Comparison of ENCODE assay signal across 24 cellular contexts in genomic region chr1:214593158-214593557, GRCh38. TPM values are rescaled to one million over a fixed set of nuclear protein-coding genes. Genes with fewer than 3 reads are reported as not detected.
DNase-seq lines count a peak whose midpoint lies in the region; ATAC-seq, FAIRE-seq and TF ChIP-seq lines count a peak whose summit lies in the region.
"Had no signal": no experiment of that assay in that cellular context is flagged by ENCODE, and none has a peak within 500 bp of the region (broad histone marks: within the 10 kb centered on the region; RNA-seq: fewer than 3 reads in every experiment).

No MANE protein-coding gene starts in this region.

- no peak overlapping the region for H3K4me2 ChIP-seq in K562 (ENCODE audit: insufficient read depth, low read length)
- H3K4me2 ChIP-seq: BLaER1 had no signal

- H2AFZ ChIP-seq in K562 (ENCODE audit: low read depth, low read length): no peak overlapping the region

- H3K79me2 ChIP-seq in K562 (ENCODE audit: control insufficient read depth, insufficient read depth, low read length): no peaks in the 10 kb centered on the region

- intact Hi-C loops in K562 (cut with micrococcal nuclease) (no loop called here), esophagus muscularis mucosa (cut with DNase I) (no loop called here)

- BruUV-seq in K562 (replicated peaks; lab: Mats Ljungman, UMichigan): no TSS peak

- H3K36me3 ChIP-seq in K562 (ENCODE audit: control insufficient read depth, insufficient read depth, low read length): no peaks in the 10 kb centered on the region
- no peaks in the 10 kb centered on the region for H3K36me3 ChIP-seq in esophagus muscularis mucosa
- H3K36me3 ChIP-seq: BE2C, BLaER1 had no signal

- H3K4me3 ChIP-seq in K562 (no peak overlapping the region), esophagus muscularis mucosa (no peak overlapping the region)
- H3K4me3 ChIP-seq: BLaER1 had no signal

- H3K9ac ChIP-seq in K562 (ENCODE audit: insufficient read depth in 1 of 2, low read depth in 2 of 2, low read length in 2 of 2): no peak overlapping the region
- H3K9ac ChIP-seq: BLaER1 had no signal

- H3K9me3 ChIP-seq in K562 (replicated peaks; ENCODE audit: control insufficient read depth, insufficient read depth, low read depth, low read length) (no peaks in the 10 kb centered on the region), esophagus muscularis mucosa (no peaks in the 10 kb centered on the region)
- H3K9me3 ChIP-seq: BE2C had no signal

- ATAC-seq in K562: no peak

- no peaks in the 10 kb centered on the region for H3K4me1 ChIP-seq in K562 (replicated peaks in 1 of 2; ENCODE audit: control insufficient read depth in 2 of 2, insufficient read depth in 2 of 2, low read length in 2 of 2)
- no peaks in the 10 kb centered on the region for H3K4me1 ChIP-seq in esophagus muscularis mucosa
- H3K4me1 ChIP-seq: BE2C, BLaER1 had no signal

- H3K27ac ChIP-seq in K562 (ENCODE audit: extremely low read depth, low read depth, low read length): no peak overlapping the region
- H3K27ac ChIP-seq in esophagus muscularis mucosa (replicated peaks in 1 of 4): no peak overlapping the region
- H3K27ac ChIP-seq: 22Rv1, BLaER1 had no signal

- TF ChIP-seq CTCF in K562 (IDR thresholded peaks at IDR 0.05 in 2 of 3, conservative IDR thresholded peaks at IDR 0.05 in 1 of 3; ENCODE audit: insufficient read depth in 2 of 3, low read depth in 1 of 3, low read length in 3 of 3) (no peak), esophagus muscularis mucosa (IDR thresholded peaks at IDR 0.05) (no peak)

- H4K20me1 ChIP-seq in K562 (replicated peaks; ENCODE audit: control insufficient read depth, insufficient read depth, low read length): no peaks in the 10 kb centered on the region
- H4K20me1 ChIP-seq: BLaER1 had no signal

- CTCF ChIA-PET in K562 (lab: Yijun Ruan, JAX; ENCODE audit: low intra/inter-chr PET ratio): interaction anchor here (0.7 kb wide), 1 partner anchor 377 kb away, joined by 5 read pairs; no protein-coding TSS in a partner anchor

- in situ Hi-C loops in K562 (cut with MboI): no loop called here

- TF ChIP-seq POLR2A in K562 (conservative IDR thresholded peaks at IDR 0.05): no peak
- no peak for TF ChIP-seq POLR2A in esophagus muscularis mucosa (IDR thresholded peaks at IDR 0.05; ENCODE audit: low read depth)

- peak; percentile 49 for FAIRE-seq in A204.1 (lab: Jason Lieb, UNC)
- peak; percentile 50 for FAIRE-seq in RCC 7860 (lab: Jason Lieb, UNC)
- FAIRE-seq in K562 (lab: Jason Lieb, UNC): no peak
- FAIRE-seq: GM12891, GM19239 had no signal

- POLR2A ChIA-PET in K562 (lab: Yijun Ruan, JAX): no interaction called here

- no peak for TF ChIP-seq EP300 in K562 (IDR thresholded peaks at IDR 0.05; ENCODE audit: low read length)
- no peak for TF ChIP-seq EP300 in esophagus muscularis mucosa (IDR thresholded peaks at IDR 0.05)

- DNase-seq in RCC 7860 (ENCODE audit: low spot score) (no peak), K562 (ENCODE audit: extremely low read depth in 1 of 4, low spot score in 3 of 4) (no peak), occipital lobe (lab: John Stamatoyannopoulos, UW) (no peak), inferior parietal cortex (ENCODE audit: extremely low spot score) (no peak), esophagus muscularis mucosa (ENCODE audit: extremely low spot score) (no peak)
- DNase-seq: ACHN; BE2C; C1 segment of cervical spinal cord; CD4-positive, alpha-beta memory T cell; CD4-positive, CD25-positive, alpha-beta regulatory T cell; CD8-positive, alpha-beta memory T cell; COR-L47; DMS 273 treated with DMSO at 0.1 percent for 48 hours; DMS153; DMS53; DMS79; DND-41; EL; GF-D8 had no signal

- TF ChIP-seq RAD21 in K562 (CRISPR knock-in tag; conservative IDR thresholded peaks at IDR 0.05 in 1 of 2, IDR thresholded peaks at IDR 0.05 in 1 of 2): no peak

- no peaks in the 10 kb centered on the region for H3K9me1 ChIP-seq in K562 (ENCODE audit: control insufficient read depth, insufficient read depth, low read length)

- H3K27me3 ChIP-seq in K562 (ENCODE audit: control insufficient read depth in 2 of 2, insufficient read depth in 2 of 2, low read length in 2 of 2): peaks cover 0 to 2% of the 10 kb centered on the region in 2 experiments; a peak in 3 of 5 replicates
- H3K27me3 ChIP-seq in esophagus muscularis mucosa: peaks cover 0 to 6% (median 0%) of the 10 kb centered on the region in 4 donors
- H3K27me3 ChIP-seq: BE2C, BLaER1 had no signal

TF ChIP-seq in K562, 482 proteins besides CTCF, POLR2A, EP300 and RAD21:
- peak; percentile 51; the same call in 1 of the 2 replicates for TF ChIP-seq CEBPB (tag; IDR thresholded peaks at IDR 0.05)
- TF ChIP-seq ESRRA (IDR thresholded peaks at IDR 0.05; ENCODE audit: borderline replicate concordance, low read depth): no peak
- TF ChIP-seq LCOR (CRISPR knock-in tag; IDR thresholded peaks at IDR 0.05): no peak
- no peak for TF ChIP-seq NELFE (IDR thresholded peaks at IDR 0.05; ENCODE audit: insufficient read depth, insufficient read length)
- no peak for TF ChIP-seq RB1 (IDR thresholded peaks at IDR 0.05; ENCODE audit: low read depth)
- no peak for TF ChIP-seq ELF2 (CRISPR knock-in tag; IDR thresholded peaks at IDR 0.05)
- TF ChIP-seq XRCC5 (IDR thresholded peaks at IDR 0.05; ENCODE audit: low read depth, low read length): no peak
- no peak for TF ChIP-seq CEBPG (CRISPR knock-in tag; IDR thresholded peaks at IDR 0.05)
- peak in 1 of 2 experiments; percentile 80; a peak in 2 of 4 replicates for TF ChIP-seq CEBPG (tag; conservative IDR thresholded peaks at IDR 0.05 in 1 of 2, IDR thresholded peaks at IDR 0.05 in 1 of 2)
- no peak for TF ChIP-seq ATF3 (IDR thresholded peaks at IDR 0.05)
- no peak for TF ChIP-seq ATF3 (CRISPR knock-in tag; conservative IDR thresholded peaks at IDR 0.05)

RNA-seq across cellular contexts. Expression of gene CENPF, which starts 9.8 kb away (rescaled TPM):
- total RNA-seq in K562 (2011; cell fraction: chromatin; rRNA removed; ENCODE audit: low replicate concordance): 21.7 and 130 TPM in 2 replicates
- 11.8 and 20.9 TPM in 2 replicates for total RNA-seq in K562 (2011; cell fraction: nucleolus; rRNA removed)
- total RNA-seq in K562 (2011; cell fraction: nucleoplasm; rRNA removed): 40.8 and 50.3 TPM in 2 replicates
- total RNA-seq in K562 (2014; rRNA removed): 76.9 and 91.6 TPM in 2 replicates
- total RNA-seq in K562 (2014; rRNA removed; fragmentation: Illumina TruSeq; extraction: Trizol): 180 and 214 TPM in 2 replicates
- total RNA-seq in K562 (2015; rRNA removed; fragmentation: Illumina TruSeq; extraction: Trizol): 142 and 153 TPM in 2 replicates
- 98.2 and 102 TPM in 2 replicates for total RNA-seq in K562 (2021)
- polyA plus RNA-seq in K562 (2011; rRNA removed): 46.4 and 64.5 TPM in 2 replicates
- polyA plus RNA-seq in K562 (2011; cell fraction: cytosol; rRNA removed): 8.8 and 16.0 TPM in 2 replicates
- 52.2 and 53.8 TPM in 2 replicates for polyA plus RNA-seq in K562 (2011; cell fraction: nucleus; rRNA removed)
- 48.5 and 70.8 TPM in 2 replicates for polyA plus RNA-seq in K562 (2012)
- 118 TPM in 2 replicates for polyA plus RNA-seq in K562 (2014; fragmentation: Illumina TruSeq; extraction: Trizol)
- 10 to 100 TPM; 50.6 to 92.6 TPM for polyA plus RNA-seq in K562 (2014; fragmentation: Nextera tagmentation; extraction: Ambion mirVana)
- 54.1 and 98.3 TPM in 2 replicates for polyA plus RNA-seq in K562 (2014; rRNA removed)
- polyA minus RNA-seq in K562 (2011; rRNA and poly(A)+ RNA removed): 99.3 and 119 TPM in 2 replicates
- 46.6 and 50.8 TPM in 2 replicates for polyA minus RNA-seq in K562 (2011; cell fraction: cytosol; rRNA and poly(A)+ RNA removed)
- 35.7 and 70.4 TPM in 2 replicates for polyA minus RNA-seq in K562 (2011; cell fraction: nucleus; rRNA and poly(A)+ RNA removed)
- total RNA-seq in occipital lobe: 15.6 TPM
- 1 to 10 TPM in 2 of 4 donors, under 1 TPM in 2; 0.32 to 1.2 (median 0.99) TPM for total RNA-seq in esophagus muscularis mucosa

RNA-seq across cellular contexts. Expression of gene PTPN14, which starts 41.8 kb away (rescaled TPM):
- total RNA-seq in K562 (2011; cell fraction: chromatin; rRNA removed; ENCODE audit: low replicate concordance): not detected in 2 replicates
- not detected in 2 replicates for total RNA-seq in K562 (2011; cell fraction: nucleolus; rRNA removed)
- total RNA-seq in K562 (2011; cell fraction: nucleoplasm; rRNA removed): 0.08 TPM in 1 of 2 replicates, not detected in the other
- total RNA-seq in K562 (2014; rRNA removed): not detected in 2 replicates
- total RNA-seq in K562 (2014; rRNA removed; fragmentation: Illumina TruSeq; extraction: Trizol): not detected in 2 replicates
- not detected in 2 replicates for total RNA-seq in K562 (2015; rRNA removed; fragmentation: Illumina TruSeq; extraction: Trizol)
- 0.29 TPM in 2 replicates for total RNA-seq in K562 (2021)
- 0.03 TPM in 1 of 2 replicates, not detected in the other for polyA plus RNA-seq in K562 (2011; rRNA removed)
- polyA plus RNA-seq in K562 (2011; cell fraction: cytosol; rRNA removed): under 0.01 and 0.03 TPM in 2 replicates
- 0.03 TPM in 1 of 2 replicates, not detected in the other for polyA plus RNA-seq in K562 (2011; cell fraction: nucleus; rRNA removed)
- polyA plus RNA-seq in K562 (2012): 0.04 and 0.11 TPM in 2 replicates
- not detected in 2 replicates for polyA plus RNA-seq in K562 (2014; fragmentation: Illumina TruSeq; extraction: Trizol)
- polyA plus RNA-seq in K562 (2014; fragmentation: Nextera tagmentation; extraction: Ambion mirVana): under 1 TPM in 1 of 2 experiments, not detected in 1; 0.01 TPM
- 0.04 TPM in 1 of 2 replicates, not detected in the other for polyA plus RNA-seq in K562 (2014; rRNA removed)
- under 0.01 and 0.03 TPM in 2 replicates for polyA minus RNA-seq in K562 (2011; rRNA and poly(A)+ RNA removed)
- not detected in 2 replicates for polyA minus RNA-seq in K562 (2011; cell fraction: cytosol; rRNA and poly(A)+ RNA removed)
- not detected in 2 replicates for polyA minus RNA-seq in K562 (2011; cell fraction: nucleus; rRNA and poly(A)+ RNA removed)
- 2.7 TPM for total RNA-seq in occipital lobe
- total RNA-seq in esophagus muscularis mucosa: 100 to 1,000 TPM in 1 of 4 donors, 10 to 100 TPM in 3; 48.5 to 108 (median 69.1) TPM

Comparison
In these comparisons a context has a peak if more than half of its experiments do, and no peak if none do; other contexts are left out.
1. RNA of gene PTPN14, which starts 41.8 kb away (total RNA-seq): 48.5 to 108 TPM in esophagus muscularis mucosa; 2.7 TPM in occipital lobe (single experiment) and 0.08 to 0.29 TPM in K562; every median in the first group is over 10 times any median in the second.